Comparison of ENCODE assay signal across 21 cellular contexts in genomic region chr2:34332813-34333212, GRCh38.
DNase-seq lines count a peak whose midpoint lies in the region; ATAC-seq, FAIRE-seq and TF ChIP-seq lines count a peak whose summit lies in the region.
"Had no signal": no experiment of that assay in that cellular context is flagged by ENCODE, and none has a peak within 500 bp of the region (broad histone marks: within the 10 kb centered on the region; RNA-seq: fewer than 3 reads in every experiment).

No MANE protein-coding gene starts in this region.

- H3K27me3 ChIP-seq in astrocyte (ENCODE audit: insufficient read depth, low read length) (no peaks in the 10 kb centered on the region), kidney epithelial cell (ENCODE audit: control insufficient read depth, insufficient read depth, low read length) (no peaks in the 10 kb centered on the region), mesenchymal stem cell (ENCODE audit: control insufficient read depth in 1 of 2, insufficient read depth in 1 of 2, low read length in 2 of 2) (no peaks in the 10 kb centered on the region), upper lobe of right lung (no peaks in the 10 kb centered on the region)
- H3K27me3 ChIP-seq: BE2C had no signal

- no peaks in the 10 kb centered on the region for H3K9me3 Mint-ChIP-seq in astrocyte (ENCODE audit: unreplicated experiment)
- H3K9me3 Mint-ChIP-seq: H9 had no signal

- H3K79me1 ChIP-seq in mesenchymal stem cell (replicated peaks; ENCODE audit: low read length, poor library complexity, severe bottlenecking): no peaks in the 10 kb centered on the region

- no peaks in the 10 kb centered on the region for H4K20me1 ChIP-seq in astrocyte (ENCODE audit: insufficient read depth, low read length)

- H4K91ac ChIP-seq in mesenchymal stem cell (ENCODE audit: low read length): no peak overlapping the region

- H2BK12ac ChIP-seq in mesenchymal stem cell (ENCODE audit: low read length in 2 of 2): no peak overlapping the region

- H3K23ac ChIP-seq in mesenchymal stem cell (ENCODE audit: low read length in 2 of 2): no peak overlapping the region

- H2AFZ ChIP-seq in astrocyte (ENCODE audit: low read depth, low read length) (no peak overlapping the region), mesenchymal stem cell (ENCODE audit: low read depth, low read length) (no peak overlapping the region)

- no peak overlapping the region for H2BK15ac ChIP-seq in mesenchymal stem cell (ENCODE audit: low read depth, poor library complexity, severe bottlenecking)

- H3K18ac ChIP-seq in mesenchymal stem cell (ENCODE audit: low read depth in 1 of 2, low read length in 2 of 2): no peak overlapping the region

- TF ChIP-seq CTCF in astrocyte (IDR thresholded peaks at IDR 0.05; ENCODE audit: insufficient read depth, low read depth, low read length): no peak
- TF ChIP-seq CTCF in kidney epithelial cell (IDR thresholded peaks at IDR 0.05; ENCODE audit: insufficient read depth, low read length, poor library complexity, severe bottlenecking): no peak
- no peak for TF ChIP-seq CTCF in upper lobe of right lung (IDR thresholded peaks at IDR 0.05)

- H3K27ac ChIP-seq in astrocyte (ENCODE audit: low read depth, low read length) (no peak overlapping the region), mesenchymal stem cell (ENCODE audit: low read length, poor library complexity, severe bottlenecking) (peak overlapping the region; percentile 62), upper lobe of right lung (no peak overlapping the region)

- ATAC-seq in upper lobe of right lung: no peak
- ATAC-seq: HepG2 had no signal

- H3K79me2 ChIP-seq in astrocyte (ENCODE audit: insufficient read depth, low read length): no peaks in the 10 kb centered on the region

- H3K4me3 Mint-ChIP-seq in astrocyte (ENCODE audit: unreplicated experiment): no peak overlapping the region
- H3K4me3 Mint-ChIP-seq: CD4-positive, CD25-positive, alpha-beta regulatory T cell; CD8-positive, alpha-beta memory T cell; H9; IgD-negative memory B cell had no signal

- H3K4me3 ChIP-seq in astrocyte (ENCODE audit: insufficient read depth, low read depth, low read length) (no peak overlapping the region), kidney epithelial cell (ENCODE audit: low read depth, low read length) (no peak overlapping the region), mesenchymal stem cell (ENCODE audit: insufficient read depth in 1 of 2, low read depth in 1 of 2, low read length in 2 of 2) (no peak overlapping the region), upper lobe of right lung (no peak overlapping the region)

- H4K8ac ChIP-seq in mesenchymal stem cell (ENCODE audit: low read length): no peak overlapping the region

- no peak overlapping the region for H3K4ac ChIP-seq in mesenchymal stem cell (ENCODE audit: low read depth in 1 of 2, low read length in 2 of 2)

- H3K36me3 ChIP-seq in astrocyte (ENCODE audit: insufficient read depth, low read length): no peaks in the 10 kb centered on the region
- no peaks in the 10 kb centered on the region for H3K36me3 ChIP-seq in kidney epithelial cell (ENCODE audit: control insufficient read depth, insufficient read depth, low read length)
- H3K36me3 ChIP-seq in mesenchymal stem cell (ENCODE audit: control insufficient read depth in 1 of 2, insufficient read depth in 2 of 2, low read depth in 1 of 2, low read length in 2 of 2): no peaks in the 10 kb centered on the region
- no peaks in the 10 kb centered on the region for H3K36me3 ChIP-seq in upper lobe of right lung
- H3K36me3 ChIP-seq: BE2C had no signal

- H2BK5ac ChIP-seq in mesenchymal stem cell (ENCODE audit: low read depth, low read length, poor library complexity, severe bottlenecking): no peak overlapping the region

- H3K27me3 Mint-ChIP-seq in astrocyte (ENCODE audit: low read depth, unreplicated experiment): no peaks in the 10 kb centered on the region
- H3K27me3 Mint-ChIP-seq: CD4-positive, CD25-positive, alpha-beta regulatory T cell; CD8-positive, alpha-beta memory T cell; IgD-negative memory B cell had no signal

- H3K9ac ChIP-seq in astrocyte (ENCODE audit: low read length): no peak overlapping the region
- no peak overlapping the region for H3K9ac ChIP-seq in mesenchymal stem cell (ENCODE audit: low read length)

- WGBS in mesenchymal stem cell: 43% methylated on average over 1 of the region's 2 CpGs

- H3K14ac ChIP-seq in mesenchymal stem cell (ENCODE audit: low read length in 2 of 2): no peak overlapping the region

- no peaks in the 10 kb centered on the region for H3K4me1 ChIP-seq in astrocyte (ENCODE audit: insufficient read depth, low read length)
- H3K4me1 ChIP-seq in mesenchymal stem cell (ENCODE audit: control insufficient read depth, insufficient read depth, low read depth, low read length): no peaks in the 10 kb centered on the region
- no peaks in the 10 kb centered on the region for H3K4me1 ChIP-seq in upper lobe of right lung
- H3K4me1 ChIP-seq: BE2C had no signal

- no peaks in the 10 kb centered on the region for H3K4me1 Mint-ChIP-seq in astrocyte (ENCODE audit: low read depth, unreplicated experiment)
- H3K4me1 Mint-ChIP-seq: CD4-positive, CD25-positive, alpha-beta regulatory T cell; CD8-positive, alpha-beta memory T cell; H9; IgD-negative memory B cell had no signal

- FAIRE-seq in astrocyte (lab: Jason Lieb, UNC) (no peak), H54 (lab: Jason Lieb, UNC) (no peak)
- FAIRE-seq: A204.1, D721Med, HepG2 had no signal

- H3K27ac Mint-ChIP-seq in astrocyte (ENCODE audit: unreplicated experiment): peak overlapping the region; percentile 50
- H3K27ac Mint-ChIP-seq: CD4-positive, CD25-positive, alpha-beta regulatory T cell; CD8-positive, alpha-beta memory T cell; H9; IgD-negative memory B cell had no signal

- intact Hi-C loops in upper lobe of right lung (cut with DNase I): no loop called here

- H3K4me2 ChIP-seq in astrocyte (ENCODE audit: low read length): no peak overlapping the region
- H3K4me2 ChIP-seq in mesenchymal stem cell (ENCODE audit: low read length, poor library complexity, severe bottlenecking): no peak overlapping the region

- TF ChIP-seq POLR2A in H54 (IDR thresholded peaks at IDR 0.05; ENCODE audit: low read depth, low read length): no peak

- H2AK5ac ChIP-seq in mesenchymal stem cell (ENCODE audit: low read length, severe bottlenecking): no peak overlapping the region

- DNase-seq in astrocyte (ENCODE audit: low read depth) (no peak), kidney epithelial cell (ENCODE audit: low read depth) (peak; percentile 45), mesenchymal stem cell (no peak), H54 (ENCODE audit: insufficient read length, low spot score) (no peak), upper lobe of right lung (no peak), KBM-7 (no peak)
- no peak for DNase-seq in stimulated activated CD4-positive, alpha-beta T cell treated with anti-CD3 and anti-CD28 coated beads, Interleukin-1b, Interleukin-23, amount 100 ng/mL, for 48 hours
- DNase-seq: ACHN; BE2C; C1 segment of cervical spinal cord; CD4-positive, CD25-positive, alpha-beta regulatory T cell; CD8-positive, alpha-beta memory T cell; COR-L47; DMS79; GF-D8; GOT3; H9 had no signal

- H3K9me3 ChIP-seq in astrocyte (ENCODE audit: insufficient read depth, low read depth, low read length) (no peaks in the 10 kb centered on the region), mesenchymal stem cell (ENCODE audit: control insufficient read depth, low read length) (no peaks in the 10 kb centered on the region), upper lobe of right lung (no peaks in the 10 kb centered on the region)
- H3K9me3 ChIP-seq: BE2C had no signal

- in situ Hi-C loops in KBM-7 (cut with MboI; ENCODE audit: low pct_unique_long_range_greater_than_20kb, low sequenced_read_pairs): no loop called here

- H2BK120ac ChIP-seq in mesenchymal stem cell (ENCODE audit: low read depth, low read length): no peak overlapping the region

- H3K36me3 Mint-ChIP-seq in astrocyte (ENCODE audit: low read depth, unreplicated experiment): no peaks in the 10 kb centered on the region
- H3K36me3 Mint-ChIP-seq: CD4-positive, CD25-positive, alpha-beta regulatory T cell; CD8-positive, alpha-beta memory T cell; IgD-negative memory B cell had no signal
